8 cellular contexts compared by ENCODE assay signal in genomic region chr14:74491952-74492351, GRCh38. TPM values are rescaled to one million over a fixed set of nuclear protein-coding genes. Genes with fewer than 3 reads are reported as not detected.
DNase-seq lines count a peak whose midpoint lies in the region; TF ChIP-seq lines count a peak whose summit lies in the region.

No MANE protein-coding gene starts in this region.

- no peaks in the 10 kb centered on the region for H3F3A ChIP-seq in OCI-LY1 (ENCODE audit: insufficient read depth, low read length)

- H3K9ac ChIP-seq in OCI-LY1 (ENCODE audit: low read length): peak overlapping the region; percentile 74; the same call in 1 of the 2 replicates
- no peak overlapping the region for H3K9ac ChIP-seq in parathyroid adenoma

- TF ChIP-seq CTCF in OCI-LY1 (IDR thresholded peaks at IDR 0.05; ENCODE audit: low read length) (peak; percentile 53; the same call in 1 of the 2 replicates), parathyroid adenoma (IDR thresholded peaks at IDR 0.05) (peak; percentile 23)

- H3K4me1 ChIP-seq in OCI-LY1 (ENCODE audit: insufficient read depth, low read length, severe bottlenecking): peaks cover 25% of the 10 kb centered on the region
- no peaks in the 10 kb centered on the region for H3K4me1 ChIP-seq in esophagus (ENCODE audit: control insufficient read depth in 2 of 2, insufficient read depth in 2 of 2, low read length in 1 of 2)
- H3K4me1 ChIP-seq in parathyroid adenoma: peaks cover 5% of the 10 kb centered on the region

- no peaks in the 10 kb centered on the region for H3K79me2 ChIP-seq in OCI-LY1 (ENCODE audit: insufficient read depth, low read length)
- H3K79me2 ChIP-seq in parathyroid adenoma: no peaks in the 10 kb centered on the region

- H3K36me3 ChIP-seq in OCI-LY1 (ENCODE audit: insufficient read depth, low read length) (peaks cover 3% of the 10 kb centered on the region; the same call in 1 of the 2 replicates), esophagus (ENCODE audit: control insufficient read depth in 2 of 2, insufficient read depth in 2 of 2, low read length in 1 of 2) (no peaks in the 10 kb centered on the region), parathyroid adenoma (ENCODE audit: control insufficient read depth, insufficient read depth, low read length) (no peaks in the 10 kb centered on the region)

- WGBS in esophagus, 2 donors: 5% methylated on average over 12 of the region's 12 CpGs

- no peaks in the 10 kb centered on the region for H3K9me3 ChIP-seq in OCI-LY1 (ENCODE audit: low read length)
- no peaks in the 10 kb centered on the region for H3K9me3 ChIP-seq in esophagus (ENCODE audit: control insufficient read depth in 2 of 2, insufficient read depth in 1 of 2, low read depth in 1 of 2, low read length in 1 of 2)
- no peaks in the 10 kb centered on the region for H3K9me3 ChIP-seq in parathyroid adenoma (ENCODE audit: control insufficient read depth, low read length)

- H2AFZ ChIP-seq in OCI-LY1 (ENCODE audit: low read length) (no peak overlapping the region), parathyroid adenoma (peak overlapping the region; percentile 90)

- H3K27ac ChIP-seq in OCI-LY1 (ENCODE audit: low read depth, low read length, poor library complexity, severe bottlenecking) (no peak overlapping the region), esophagus (ENCODE audit: low read depth in 2 of 2, low read length in 1 of 2) (peak overlapping the region in 1 of 2 donors; percentile 96), parathyroid adenoma (no peak overlapping the region)

- H4K20me1 ChIP-seq in OCI-LY1 (ENCODE audit: insufficient read depth, low read length): no peaks in the 10 kb centered on the region

- H3K27me3 ChIP-seq in OCI-LY1 (ENCODE audit: insufficient read depth, low read length): no peaks in the 10 kb centered on the region
- no peaks in the 10 kb centered on the region for H3K27me3 ChIP-seq in esophagus (ENCODE audit: control insufficient read depth in 1 of 2, insufficient read depth in 2 of 2, low read length in 2 of 2)
- H3K27me3 ChIP-seq in parathyroid adenoma (ENCODE audit: control insufficient read depth, insufficient read depth, low read length): no peaks in the 10 kb centered on the region

- H3K4me2 ChIP-seq in OCI-LY1 (ENCODE audit: low read length): peak overlapping the region; percentile 89
- H3K4me2 ChIP-seq in parathyroid adenoma (ENCODE audit: low read length): peak overlapping the region; percentile 95

- no peaks in the 10 kb centered on the region for H3K9me2 ChIP-seq in OCI-LY1 (ENCODE audit: low read depth, low read length)

- H3K4me3 ChIP-seq in OCI-LY1 (ENCODE audit: low read depth, low read length, poor library complexity, severe bottlenecking) (peak overlapping the region; percentile 85), esophagus (ENCODE audit: low read depth in 1 of 2, low read length in 2 of 2) (peak overlapping the region; percentile 30 to 89), parathyroid adenoma (ENCODE audit: low read depth, low read length) (peak overlapping the region; percentile 83)

- DNase-seq in NOMO-1 (lab: John Stamatoyannopoulos, UW; ENCODE audit: unreplicated experiment in 2 of 2) (peak; percentile 12 to 52), NOMO-1 treated with dmso at 0.1 percent for 144 hours (lab: John Stamatoyannopoulos, UW; ENCODE audit: unreplicated experiment) (no peak), hippocampal formation (lab: John Stamatoyannopoulos, UW) (no peak), DMS114 treated with DMSO at 0.1 percent for 48 hours (lab: John Stamatoyannopoulos, UW; ENCODE audit: unreplicated experiment) (no peak), NK-92 (lab: John Stamatoyannopoulos, UW; ENCODE audit: unreplicated experiment) (no peak)

RNA-seq across cellular contexts. Expression of gene NPC2, which starts 1.2 kb away (rescaled TPM):
- polyA plus RNA-seq in esophagus: 100 to 1,000 TPM in 1 of 2 donors, 10 to 100 TPM in 1; 98.3 to 163 TPM

RNA-seq across cellular contexts. Expression of gene ISCA2, which starts 1.6 kb away (rescaled TPM):
- 10 to 100 TPM; 10.9 to 15.3 TPM for polyA plus RNA-seq in esophagus

Comparison
In these comparisons a context has a peak if more than half of its experiments do, and no peak if none do; other contexts are left out.
1. DNase-seq: peak in NOMO-1 (2 of 2); none in NOMO-1 treated with dmso at 0.1 percent for 144 hours (single experiment), hippocampal formation (0 of 2), DMS114 treated with DMSO at 0.1 percent for 48 hours (single experiment) and NK-92 (single experiment).
2. Peak in every context shown above with its lines, with median percentiles within 50 percentile points of each other: H3K4me3 ChIP-seq.